21 cellular contexts compared by ENCODE assay signal in genomic region chr6:37054171-37054570, GRCh38. TPM values are rescaled to one million over a fixed set of nuclear protein-coding genes. Genes with fewer than 3 reads are reported as not detected.
DNase-seq lines count a peak whose midpoint lies in the region; ATAC-seq, FAIRE-seq and TF ChIP-seq lines count a peak whose summit lies in the region.
"Had no signal": no experiment of that assay in that cellular context is flagged by ENCODE, and none has a peak within 500 bp of the region (broad histone marks: within the 10 kb centered on the region; RNA-seq: fewer than 3 reads in every experiment).

No MANE protein-coding gene starts in this region.

- peak overlapping the region; percentile 82; the same call in 1 of the 2 replicates for H2BK12ac ChIP-seq in H1 (ENCODE audit: low read depth, low read length)

- FAIRE-seq in H1 (lab: Jason Lieb, UNC) (no peak), H54 (lab: Jason Lieb, UNC) (no peak)

- POLR2A ChIA-PET in activated CD4-positive, alpha-beta T cell treated with anti-CD3 and anti-CD28 coated beads for 36 hours (lab: Charles Lee), result interaction anchor here (0.6 kb wide), 1 partner anchor 263 kb away, joined by 3 read pairs; no protein-coding TSS in a partner anchor
- POLR2A ChIA-PET in H1 (lab: Charles Lee; ENCODE audit: partially characterized antibody), result interaction anchor here (0.7 to 11.1 kb wide), 10 partner anchors 18 to 145 kb away, joined by 3 to 82 read pairs (median 4); partner anchors contain the start of gene PIM1

- no peak for TF ChIP-seq CTCF in natural killer cell (IDR thresholded peaks at IDR 0.05)
- no peak for TF ChIP-seq CTCF in H1 (IDR thresholded peaks at IDR 0.05; ENCODE audit: control extremely low read depth in 1 of 3, insufficient read depth in 1 of 3, low read depth in 1 of 3, low read length in 3 of 3)

- H2BK5ac ChIP-seq in H1 (ENCODE audit: low read depth, low read length), result 0 out of 2 replicates have a peak overlapping the region, but pooled peaks have one; percentile 54

- no peak overlapping the region for H3K27ac ChIP-seq in H1 (ENCODE audit: low read depth, low read length)
- H3K27ac ChIP-seq: C4-2B, Peyer's patch, SJSA1 had no signal

- H3K4ac ChIP-seq in H1 (replicated peaks; ENCODE audit: insufficient read length, low read depth, low read length), result no peak overlapping the region

- intact Hi-C loops in activated CD4-positive, alpha-beta T cell treated with anti-CD3 and anti-CD28 coated beads for 36 hours (cut with DNase I, micrococcal nuclease), result loop anchor here (5.0 kb wide), 2 partner anchors 48 to 372 kb away; no protein-coding TSS in a partner anchor
- intact Hi-C loops in natural killer cell (cut with micrococcal nuclease), result no loop called here

- H3K18ac ChIP-seq in H1 (ENCODE audit: extremely low read depth, low read length), result no peak overlapping the region

- no peaks in the 10 kb centered on the region for H3K79me2 ChIP-seq in H1 (ENCODE audit: control insufficient read depth in 1 of 2, insufficient read depth in 2 of 2, low read length in 2 of 2)

- H3K36me3 ChIP-seq in H1 (ENCODE audit: control insufficient read depth in 2 of 4, insufficient read depth in 4 of 4, low read length in 3 of 4), result no peaks in the 10 kb centered on the region
- H3K36me3 ChIP-seq: Peyer's patch, SJSA1 had no signal

- H3K36me3 Mint-ChIP-seq in activated CD4-positive, alpha-beta T cell treated with anti-CD3 and anti-CD28 coated beads for 36 hours (ENCODE audit: low read depth), result peaks cover 2% of the 10 kb centered on the region
- H3K36me3 Mint-ChIP-seq in natural killer cell treated with Interleukin-12 subunit alpha and Interleukin-12 subunit beta and Interleukin-15 and Interleukin-18, amount 100 ng/mL, for 72 hours, result peaks cover 2% of the 10 kb centered on the region
- no peaks in the 10 kb centered on the region for H3K36me3 Mint-ChIP-seq in natural killer cell

- H3K4me1 Mint-ChIP-seq in activated CD4-positive, alpha-beta T cell treated with anti-CD3 and anti-CD28 coated beads for 36 hours, result peaks cover 29% of the 10 kb centered on the region
- peaks cover 41 to 52% of the 10 kb centered on the region in 2 donors for H3K4me1 Mint-ChIP-seq in natural killer cell treated with Interleukin-12 subunit alpha and Interleukin-12 subunit beta and Interleukin-15 and Interleukin-18, amount 100 ng/mL, for 72 hours (ENCODE audit: low read depth in 2 of 2)
- peaks cover 38 to 40% of the 10 kb centered on the region in 2 donors for H3K4me1 Mint-ChIP-seq in natural killer cell

- H2AK5ac ChIP-seq in H1 (ENCODE audit: low read depth, low read length), result no peak overlapping the region

- no peak overlapping the region for H4K8ac ChIP-seq in H1 (ENCODE audit: extremely low read depth, insufficient read depth, low read length)

- H4K5ac ChIP-seq in H1 (ENCODE audit: insufficient read length, low read depth, low read length), result no peak overlapping the region

- DNase-seq in activated CD4-positive, alpha-beta T cell treated with anti-CD3 and anti-CD28 coated beads for 36 hours, result no peak
- no peak for DNase-seq in activated CD4-positive, alpha-beta T cell treated with anti-CD3 and anti-CD28 coated beads, Interleukin-2, amount 50 U/mL, for 4 hours
- peak; percentile 18 for DNase-seq in natural killer cell treated with Interleukin-12 subunit alpha and Interleukin-12 subunit beta and Interleukin-15 and Interleukin-18, amount 100 ng/mL, for 72 hours (ENCODE audit: low spot score)
- no peak for DNase-seq in natural killer cell
- no peak for DNase-seq in H1 (ENCODE audit: low read depth in 1 of 2, low spot score in 2 of 2)
- DNase-seq in Ammon's horn (ENCODE audit: low spot score), result no peak
- no peak for DNase-seq in H54 (ENCODE audit: insufficient read length, low spot score)
- DNase-seq in AML-193 (lab: John Stamatoyannopoulos, UW), result no peak
- DNase-seq: 8988T; H7; Kasumi-1; NCI-H2081; NCI-H2171; NCI-H345; NCI-H774; NK-92 treated with Interleukin-12 subunit alpha and Interleukin-12 subunit beta, amount 100 ng/mL, for 24 hours; Peyer's patch had no signal

- no peaks in the 10 kb centered on the region for H4K20me1 ChIP-seq in H1 (replicated peaks in 1 of 2; ENCODE audit: control insufficient read depth in 1 of 2, insufficient read depth in 2 of 2, low read length in 2 of 2)

- H2AFZ ChIP-seq in H1 (ENCODE audit: low read length), result no peak overlapping the region

- no peak overlapping the region; the same call in 1 of the 2 replicates for H2BK20ac ChIP-seq in H1 (ENCODE audit: low read length)

- H3K4me3 Mint-ChIP-seq in activated CD4-positive, alpha-beta T cell treated with anti-CD3 and anti-CD28 coated beads for 36 hours, result no peak overlapping the region
- no peak overlapping the region for H3K4me3 Mint-ChIP-seq in natural killer cell treated with Interleukin-12 subunit alpha and Interleukin-12 subunit beta and Interleukin-15 and Interleukin-18, amount 100 ng/mL, for 72 hours
- H3K4me3 Mint-ChIP-seq in natural killer cell, result no peak overlapping the region

- H3K9me3 ChIP-seq in H1 (ENCODE audit: insufficient read depth in 2 of 2, low read depth in 1 of 2, low read length in 1 of 2), result no peaks in the 10 kb centered on the region
- H3K9me3 ChIP-seq: Peyer's patch, SJSA1 had no signal

- no peaks in the 10 kb centered on the region for H3K23me2 ChIP-seq in H1 (ENCODE audit: low read depth, low read length)

- no peak overlapping the region for H3K14ac ChIP-seq in H1 (ENCODE audit: insufficient read length)

- no peak overlapping the region for H3K4me2 ChIP-seq in H1 (ENCODE audit: insufficient read depth in 1 of 2, low read depth in 2 of 2, low read length in 2 of 2)

- H3K27me3 ChIP-seq in H1 (replicated peaks in 1 of 4; ENCODE audit: control insufficient read depth in 3 of 4, extremely low read depth in 1 of 4, insufficient read depth in 3 of 4, low read length in 3 of 4), result no peaks in the 10 kb centered on the region
- H3K27me3 ChIP-seq: Peyer's patch, SJSA1 had no signal

- peaks cover 0 to 27% (median 20%) of the 10 kb centered on the region in 4 experiments; a peak in 6 of 7 replicates for H3K4me1 ChIP-seq in H1 (replicated peaks in 1 of 4; ENCODE audit: control insufficient read depth in 3 of 4, insufficient read depth in 4 of 4, low read length in 3 of 4)

- TF ChIP-seq POLR2A in H1 (IDR thresholded peaks at IDR 0.05; ENCODE audit: control extremely low read depth in 1 of 2, low read depth in 2 of 2, low read length in 2 of 2) (no peak), H54 (IDR thresholded peaks at IDR 0.05; ENCODE audit: low read depth, low read length) (no peak)

- no peaks in the 10 kb centered on the region for H3K27me3 Mint-ChIP-seq in activated CD4-positive, alpha-beta T cell treated with anti-CD3 and anti-CD28 coated beads for 36 hours
- H3K27me3 Mint-ChIP-seq in natural killer cell treated with Interleukin-12 subunit alpha and Interleukin-12 subunit beta and Interleukin-15 and Interleukin-18, amount 100 ng/mL, for 72 hours, result no peaks in the 10 kb centered on the region
- H3K27me3 Mint-ChIP-seq in natural killer cell (ENCODE audit: low read depth in 2 of 2), result no peaks in the 10 kb centered on the region

- H3K9ac ChIP-seq in H1 (replicated peaks in 1 of 4; ENCODE audit: extremely low read depth in 1 of 4, low read depth in 3 of 4, low read length in 3 of 4), result no peak overlapping the region

- WGBS in H1 (ENCODE audit: extremely low coverage in 1 of 2, insufficient coverage in 1 of 2, insufficient read length in 1 of 2, insufficient replicate concordance in 2 of 2, low coverage in 1 of 2, low lambda C conversion rate in 2 of 2, missing lambda C conversion rate in 1 of 2), 2 experiments, result 95% methylated on average over 11 of the region's 11 CpGs; no CpG with 5 or more reads in 1 of the 2 experiments

- H4K91ac ChIP-seq in H1 (replicated peaks; ENCODE audit: insufficient read length, low read length), result no peak overlapping the region

- no peak overlapping the region for H3K23ac ChIP-seq in H1 (ENCODE audit: insufficient read length)

- CTCF ChIA-PET in activated CD4-positive, alpha-beta T cell treated with anti-CD3 and anti-CD28 coated beads for 36 hours (lab: Charles Lee), result interaction anchor here (0.7 to 9.7 kb wide), 7 partner anchors 20 to 155 kb away, joined by 3 to 128 read pairs (median 4); no protein-coding TSS in a partner anchor
- CTCF ChIA-PET in H1 (lab: Charles Lee; ENCODE audit: partially characterized antibody), result interaction anchor here (0.9 to 29.2 kb wide), 11 partner anchors 10 to 151 kb away, joined by 3 to 635 read pairs (median 3); partner anchors contain the start of gene PIM1

- no peak overlapping the region for H3K4me3 ChIP-seq in H1 (ENCODE audit: extremely low read depth in 1 of 4, insufficient read depth in 2 of 4, low read depth in 3 of 4, low read length in 4 of 4)
- H3K4me3 ChIP-seq: Peyer's patch, SJSA1 had no signal

- ATAC-seq in activated CD4-positive, alpha-beta T cell treated with anti-CD3 and anti-CD28 coated beads for 36 hours, result no peak
- no peak for ATAC-seq in natural killer cell treated with Interleukin-12 subunit alpha and Interleukin-12 subunit beta and Interleukin-15 and Interleukin-18, amount 100 ng/mL, for 72 hours
- ATAC-seq in natural killer cell, result no peak
- ATAC-seq: Right ventricle myocardium inferior had no signal

- H3K27ac Mint-ChIP-seq in activated CD4-positive, alpha-beta T cell treated with anti-CD3 and anti-CD28 coated beads for 36 hours, result peak overlapping the region; percentile 39
- H3K27ac Mint-ChIP-seq in natural killer cell treated with Interleukin-12 subunit alpha and Interleukin-12 subunit beta and Interleukin-15 and Interleukin-18, amount 100 ng/mL, for 72 hours, result peak overlapping the region; percentile 25 to 87
- peak overlapping the region in 1 of 2 donors; percentile 76 for H3K27ac Mint-ChIP-seq in natural killer cell

- H3K79me1 ChIP-seq in H1 (ENCODE audit: low read depth, low read length), result no peaks in the 10 kb centered on the region

- no peak for TF ChIP-seq RAD21 in H1 (IDR thresholded peaks at IDR 0.05 in 1 of 2, conservative IDR thresholded peaks at IDR 0.05 in 1 of 2; ENCODE audit: low read depth in 2 of 2, low read length in 2 of 2)

- no peaks in the 10 kb centered on the region for H3K9me3 Mint-ChIP-seq in activated CD4-positive, alpha-beta T cell treated with anti-CD3 and anti-CD28 coated beads for 36 hours (ENCODE audit: low read depth)
- H3K9me3 Mint-ChIP-seq in natural killer cell treated with Interleukin-12 subunit alpha and Interleukin-12 subunit beta and Interleukin-15 and Interleukin-18, amount 100 ng/mL, for 72 hours, result no peaks in the 10 kb centered on the region
- no peaks in the 10 kb centered on the region for H3K9me3 Mint-ChIP-seq in natural killer cell

- no peak for TF ChIP-seq EP300 in H1 (IDR thresholded peaks at IDR 0.05; ENCODE audit: borderline replicate concordance in 1 of 2, low read depth in 2 of 2, low read length in 2 of 2)

- H2BK15ac ChIP-seq in H1 (ENCODE audit: low read length), result peak overlapping the region; percentile 8; the same call in 1 of the 2 replicates

- no peak overlapping the region for H2BK120ac ChIP-seq in H1 (replicated peaks; ENCODE audit: low read depth, low read length)

- H3K56ac ChIP-seq in H1 (replicated peaks; ENCODE audit: insufficient read length, low read depth, low read length), result no peak overlapping the region

RNA-seq across cellular contexts. Expression of gene FGD2, which starts 48.7 kb away (rescaled TPM):
- under 1 TPM; 0.50 to 0.63 TPM for total RNA-seq in activated CD4-positive, alpha-beta T cell treated with anti-CD3 and anti-CD28 coated beads for 36 hours
- total RNA-seq in natural killer cell treated with Interleukin-12 subunit alpha and Interleukin-12 subunit beta and Interleukin-15 and Interleukin-18, amount 100 ng/mL, for 72 hours, result 1 to 10 TPM; 9.1 to 9.3 TPM
- 10 to 100 TPM in 2 of 3 donors, 1 to 10 TPM in 1; 6.3 to 22.3 (median 14.1) TPM for total RNA-seq in natural killer cell
- total RNA-seq in H1 (2021; fragmentation: NEBNext Ultra II Directional; extraction: Animal tissue kit (Norgen Biotek cat#: 25700)), result 0.19 and 0.32 TPM in 2 replicates
- polyA plus RNA-seq in H1 (2011; rRNA removed), result 0.12 and 0.24 TPM in 2 replicates
- 0.18 TPM for polyA plus RNA-seq in H1 (2011; cell fraction: cytosol; rRNA removed)
- polyA plus RNA-seq in H1 (2011; cell fraction: nucleus; rRNA removed), result 0.76 TPM
- polyA plus RNA-seq in H1 (2012, experiment 1 of 2), result 0.10 to 0.13 TPM in 2 of 4 replicates, not detected in the others
- 0.09 TPM for polyA plus RNA-seq in H1 (2012, experiment 2 of 2)
- 0.24 TPM for polyA plus RNA-seq in H1 (2013, experiment 1 of 2)
- 0.22 TPM for polyA plus RNA-seq in H1 (2013, experiment 2 of 2)
- polyA minus RNA-seq in H1 (2011; rRNA and poly(A)+ RNA removed), result 0.06 and 0.56 TPM in 2 replicates
- not detected for polyA minus RNA-seq in H1 (2011; cell fraction: cytosol; rRNA and poly(A)+ RNA removed)
- 0.70 TPM for polyA minus RNA-seq in H1 (2011; cell fraction: nucleus; rRNA and poly(A)+ RNA removed)
- total RNA-seq: MCF 10A, SJSA1 had no signal
